13 cellular contexts compared by ENCODE assay signal in genomic region chr6:32851025-32851424, GRCh38. TPM values are rescaled to one million over a fixed set of nuclear protein-coding genes. Genes with fewer than 3 reads are reported as not detected.
DNase-seq lines count a peak whose midpoint lies in the region; TF ChIP-seq lines count a peak whose summit lies in the region.
"Had no signal": no experiment of that assay in that cellular context is flagged by ENCODE, and none has a peak within 500 bp of the region (broad histone marks: within the 10 kb centered on the region; RNA-seq: fewer than 3 reads in every experiment).

No MANE protein-coding gene starts in this region.

- peak overlapping the region; percentile 97 for H3K4me3 Mint-ChIP-seq in activated T-cell treated with anti-CD3 and anti-CD28 coated beads, Interleukin-2, amount 50 U/mL, for 24 hours
- peak overlapping the region; percentile 99 for H3K4me3 Mint-ChIP-seq in activated CD4-positive, alpha-beta memory T cell treated with anti-CD3 and anti-CD28 coated beads for 36 hours
- H3K4me3 Mint-ChIP-seq in type B pancreatic cell = no peak overlapping the region
- no peak overlapping the region for H3K4me3 Mint-ChIP-seq in chondrocyte (ENCODE audit: unreplicated experiment)

- H3K9me3 ChIP-seq in esophagus muscularis mucosa = no peaks in the 10 kb centered on the region
- H3K9me3 ChIP-seq in stomach smooth muscle (ENCODE audit: control insufficient read depth in 2 of 2, low read length in 2 of 2) = no peaks in the 10 kb centered on the region
- no peaks in the 10 kb centered on the region for H3K9me3 ChIP-seq in BE2C

- H3K4me3 ChIP-seq in esophagus muscularis mucosa (no peak overlapping the region), stomach smooth muscle (ENCODE audit: low read length in 2 of 2) (no peak overlapping the region), BE2C (ENCODE audit: low read depth, low read length) (no peak overlapping the region)
- H3K4me3 ChIP-seq: lung had no signal

- TF ChIP-seq EP300 in esophagus muscularis mucosa (IDR thresholded peaks at IDR 0.05) = no peak

- TF ChIP-seq CTCF in esophagus muscularis mucosa (IDR thresholded peaks at IDR 0.05) (no peak), BE2C (IDR thresholded peaks at IDR 0.05; ENCODE audit: low read depth, low read length) (no peak), type B pancreatic cell (conservative IDR thresholded peaks at IDR 0.05) (no peak), chondrocyte (IDR thresholded peaks at IDR 0.05) (no peak)

- H3K27me3 Mint-ChIP-seq in activated T-cell treated with anti-CD3 and anti-CD28 coated beads, Interleukin-2, amount 50 U/mL, for 24 hours = no peaks in the 10 kb centered on the region
- H3K27me3 Mint-ChIP-seq in activated CD4-positive, alpha-beta memory T cell treated with anti-CD3 and anti-CD28 coated beads for 36 hours = no peaks in the 10 kb centered on the region
- peaks cover 87% of the 10 kb centered on the region for H3K27me3 Mint-ChIP-seq in type B pancreatic cell
- H3K27me3 Mint-ChIP-seq in chondrocyte (ENCODE audit: low read depth) = peaks cover 9% of the 10 kb centered on the region

- H3K9me3 Mint-ChIP-seq in activated T-cell treated with anti-CD3 and anti-CD28 coated beads, Interleukin-2, amount 50 U/mL, for 24 hours = no peaks in the 10 kb centered on the region
- no peaks in the 10 kb centered on the region for H3K9me3 Mint-ChIP-seq in activated CD4-positive, alpha-beta memory T cell treated with anti-CD3 and anti-CD28 coated beads for 36 hours
- no peaks in the 10 kb centered on the region for H3K9me3 Mint-ChIP-seq in type B pancreatic cell
- H3K9me3 Mint-ChIP-seq in chondrocyte (ENCODE audit: low read depth) = no peaks in the 10 kb centered on the region
- H3K9me3 Mint-ChIP-seq: H9 had no signal

- H3K27ac ChIP-seq in esophagus muscularis mucosa (replicated peaks in 1 of 4) (peak overlapping the region in 3 of 4 donors; percentile 98 to 100 (median 98)), stomach smooth muscle (ENCODE audit: low read length) (peak overlapping the region; percentile 95)

- peaks cover 13 to 52% (median 37%) of the 10 kb centered on the region in 4 donors for H3K4me1 ChIP-seq in esophagus muscularis mucosa
- H3K4me1 ChIP-seq in stomach smooth muscle (ENCODE audit: control insufficient read depth, insufficient read depth, low read length) = peaks cover 37% of the 10 kb centered on the region
- H3K4me1 ChIP-seq in BE2C = no peaks in the 10 kb centered on the region

- peak overlapping the region; percentile 100 for H3K27ac Mint-ChIP-seq in activated T-cell treated with anti-CD3 and anti-CD28 coated beads, Interleukin-2, amount 50 U/mL, for 24 hours
- H3K27ac Mint-ChIP-seq in activated CD4-positive, alpha-beta memory T cell treated with anti-CD3 and anti-CD28 coated beads for 36 hours = peak overlapping the region; percentile 98
- H3K27ac Mint-ChIP-seq in type B pancreatic cell = no peak overlapping the region
- H3K27ac Mint-ChIP-seq in chondrocyte (ENCODE audit: unreplicated experiment) = no peak overlapping the region
- H3K27ac Mint-ChIP-seq: H9 had no signal

- H3K36me3 ChIP-seq in esophagus muscularis mucosa (peaks cover 24 to 59% (median 53%) of the 10 kb centered on the region in 4 donors), stomach smooth muscle (ENCODE audit: control insufficient read depth in 2 of 2, insufficient read depth in 2 of 2, low read length in 2 of 2) (peaks cover 42% of the 10 kb centered on the region in 2 donors), BE2C (no peaks in the 10 kb centered on the region)

- intact Hi-C loops in activated CD4-positive, alpha-beta memory T cell treated with anti-CD3 and anti-CD28 coated beads for 36 hours (cut with micrococcal nuclease) = loop anchor here (5.0 to 10.0 kb wide), 2 partner anchors 659 to 1276 kb away; partner anchors contain the start of genes GPSM3, LTA, PBX2 and TNF
- intact Hi-C loops in esophagus muscularis mucosa (cut with DNase I) = no loop called here

- WGBS in esophagus muscularis mucosa = 87% methylated on average over 4 of the region's 4 CpGs

- CTCF ChIA-PET in activated CD4-positive, alpha-beta memory T cell treated with anti-CD3 and anti-CD28 coated beads for 36 hours (lab: Charles Lee) = interaction anchor here (0.7 to 3.7 kb wide), 5 partner anchors 9 to 134 kb away, joined by 3 to 41 read pairs (median 6); partner anchors contain the start of gene TAP2

- H3K4me1 Mint-ChIP-seq in activated T-cell treated with anti-CD3 and anti-CD28 coated beads, Interleukin-2, amount 50 U/mL, for 24 hours (ENCODE audit: low read depth) = peaks cover 64% of the 10 kb centered on the region
- H3K4me1 Mint-ChIP-seq in activated CD4-positive, alpha-beta memory T cell treated with anti-CD3 and anti-CD28 coated beads for 36 hours (ENCODE audit: low read depth) = peaks cover 53% of the 10 kb centered on the region
- H3K4me1 Mint-ChIP-seq in type B pancreatic cell (ENCODE audit: unreplicated experiment) (no peaks in the 10 kb centered on the region), chondrocyte (ENCODE audit: low read depth) (peaks cover 24% of the 10 kb centered on the region)

- peaks cover 94% of the 10 kb centered on the region for H3K36me3 Mint-ChIP-seq in activated T-cell treated with anti-CD3 and anti-CD28 coated beads, Interleukin-2, amount 50 U/mL, for 24 hours (ENCODE audit: low read depth)
- peaks cover 86% of the 10 kb centered on the region for H3K36me3 Mint-ChIP-seq in activated CD4-positive, alpha-beta memory T cell treated with anti-CD3 and anti-CD28 coated beads for 36 hours
- H3K36me3 Mint-ChIP-seq in type B pancreatic cell (peaks cover 10% of the 10 kb centered on the region), chondrocyte (ENCODE audit: low read depth) (peaks cover 29% of the 10 kb centered on the region)

- DNase-seq in activated T-cell treated with anti-CD3 and anti-CD28 coated beads, Interleukin-2, amount 50 U/mL, for 24 hours = no peak
- no peak for DNase-seq in activated T-cell treated with anti-CD3 and anti-CD28 coated beads, Interleukin-2, amount 50 U/mL, for 1 hour
- DNase-seq in activated CD4-positive, alpha-beta memory T cell treated with anti-CD3 and anti-CD28 coated beads for 36 hours = no peak
- DNase-seq in esophagus muscularis mucosa (ENCODE audit: extremely low spot score) (no peak), BE2C (no peak), type B pancreatic cell (ENCODE audit: extremely low spot score, unreplicated experiment) (no peak), chondrocyte (ENCODE audit: low spot score) (no peak)
- DNase-seq: H9; NCI-H1048; SIG-M5; stimulated activated CD4-positive, alpha-beta T cell treated with anti-CD3 and anti-CD28 coated beads, Interleukin-4, amount 100 ng/mL, for 1 hour had no signal

- TF ChIP-seq POLR2A in esophagus muscularis mucosa (IDR thresholded peaks at IDR 0.05; ENCODE audit: low read depth) = no peak

- no peaks in the 10 kb centered on the region for H3K27me3 ChIP-seq in esophagus muscularis mucosa
- no peaks in the 10 kb centered on the region for H3K27me3 ChIP-seq in stomach smooth muscle (ENCODE audit: control insufficient read depth in 1 of 2, insufficient read depth in 2 of 2, low read length in 2 of 2)
- H3K27me3 ChIP-seq in BE2C = peaks cover 92% of the 10 kb centered on the region

- POLR2A ChIA-PET in activated CD4-positive, alpha-beta memory T cell treated with anti-CD3 and anti-CD28 coated beads for 36 hours (lab: Charles Lee) = interaction anchor here (1.9 to 2.0 kb wide), 2 partner anchors 13 to 120 kb away, joined by 8 to 11 read pairs; partner anchors contain the start of gene TAP2

- H3K9ac ChIP-seq in stomach smooth muscle (ENCODE audit: low read length in 2 of 2) = peak overlapping the region in 1 of 2 donors; percentile 21

RNA-seq across cellular contexts. Expression of gene TAP1, which starts 2.5 kb away (rescaled TPM):
- total RNA-seq in activated CD4-positive, alpha-beta memory T cell treated with anti-CD3 and anti-CD28 coated beads for 36 hours = 100 to 1,000 TPM; 245 to 258 TPM
- total RNA-seq in esophagus muscularis mucosa (10 to 100 TPM; 28.7 to 45.7 (median 34.8) TPM), type B pancreatic cell (ENCODE audit: low replicate concordance) (16.7 and 38.4 TPM in 2 replicates), chondrocyte (14.5 to 29.7 TPM (median 26.7 TPM) in 3 replicates)
- 0.66 TPM for polyA plus RNA-seq in BE2C (2012; ENCODE audit: insufficient read depth, insufficient read length, low read depth)

RNA-seq across cellular contexts. Expression of gene PSMB9, which starts 3.0 kb away (rescaled TPM):
- total RNA-seq in activated CD4-positive, alpha-beta memory T cell treated with anti-CD3 and anti-CD28 coated beads for 36 hours = 100 to 1,000 TPM; 296 to 302 TPM
- total RNA-seq in esophagus muscularis mucosa (10 to 100 TPM in 3 of 4 donors, 1 to 10 TPM in 1; 9.1 to 26.2 (median 20.5) TPM), type B pancreatic cell (ENCODE audit: low replicate concordance) (5.7 and 16.9 TPM in 2 replicates), chondrocyte (0.90 to 1.2 TPM (median 1.2 TPM) in 3 replicates)
- not detected for polyA plus RNA-seq in BE2C (2012; ENCODE audit: insufficient read depth, insufficient read length, low read depth)

RNA-seq across cellular contexts. Expression of gene PSMB8, which starts 7.2 kb away (rescaled TPM):
- total RNA-seq in activated CD4-positive, alpha-beta memory T cell treated with anti-CD3 and anti-CD28 coated beads for 36 hours = 100 to 1,000 TPM; 350 to 370 TPM
- 10 to 100 TPM; 25.7 to 38.4 (median 32.4) TPM for total RNA-seq in esophagus muscularis mucosa
- polyA plus RNA-seq in BE2C (2012; ENCODE audit: insufficient read depth, insufficient read length, low read depth) = 2.6 TPM
- total RNA-seq in type B pancreatic cell (ENCODE audit: low replicate concordance) = 17.3 and 36.8 TPM in 2 replicates
- total RNA-seq in chondrocyte = 14.6 to 17.4 TPM (median 16.2 TPM) in 3 replicates

RNA-seq across cellular contexts. Expression of gene TAP2, which starts 12.5 kb away (rescaled TPM):
- total RNA-seq in activated CD4-positive, alpha-beta memory T cell treated with anti-CD3 and anti-CD28 coated beads for 36 hours = 100 to 1,000 TPM; 134 to 143 TPM
- 10 to 100 TPM in 3 of 4 donors, 1 to 10 TPM in 1; 8.6 to 16.3 (median 13.4) TPM for total RNA-seq in esophagus muscularis mucosa
- polyA plus RNA-seq in BE2C (2012; ENCODE audit: insufficient read depth, insufficient read length, low read depth) = 11.9 TPM
- total RNA-seq in type B pancreatic cell (ENCODE audit: low replicate concordance) = 22.0 and 49.7 TPM in 2 replicates
- total RNA-seq in chondrocyte = 16.3 to 28.0 TPM (median 20.3 TPM) in 3 replicates

RNA-seq across cellular contexts. Expression of gene HLA-DOB, which starts 34.2 kb away (rescaled TPM):
- 1 to 10 TPM; 1.3 to 1.7 TPM for total RNA-seq in activated CD4-positive, alpha-beta memory T cell treated with anti-CD3 and anti-CD28 coated beads for 36 hours
- under 1 TPM in 3 of 4 donors, not detected in 1; 0.19 to 0.33 (median 0.29) TPM for total RNA-seq in esophagus muscularis mucosa
- polyA plus RNA-seq in BE2C (2012; ENCODE audit: insufficient read depth, insufficient read length, low read depth) = not detected
- 0.88 TPM in 1 of 2 replicates, not detected in the other for total RNA-seq in type B pancreatic cell (ENCODE audit: low replicate concordance)
- total RNA-seq in chondrocyte = 0.25 to 0.56 TPM in 2 of 3 replicates, not detected in the other

Comparison
In these comparisons a context has a peak if more than half of its experiments do, and no peak if none do; other contexts are left out.
1. H3K27ac Mint-ChIP-seq: peak in activated T-cell treated with anti-CD3 and anti-CD28 coated beads, Interleukin-2, amount 50 U/mL, for 24 hours (single experiment) and activated CD4-positive, alpha-beta memory T cell treated with anti-CD3 and anti-CD28 coated beads for 36 hours (single experiment); none in type B pancreatic cell (single experiment) and chondrocyte (single experiment).
2. H3K4me3 Mint-ChIP-seq: peak in activated T-cell treated with anti-CD3 and anti-CD28 coated beads, Interleukin-2, amount 50 U/mL, for 24 hours (single experiment) and activated CD4-positive, alpha-beta memory T cell treated with anti-CD3 and anti-CD28 coated beads for 36 hours (single experiment); none in type B pancreatic cell (single experiment) and chondrocyte (single experiment).
3. RNA of gene PSMB9, which starts 3.0 kb away (total RNA-seq): 296 to 302 TPM in activated CD4-positive, alpha-beta memory T cell treated with anti-CD3 and anti-CD28 coated beads for 36 hours; 9.1 to 26.2 TPM in esophagus muscularis mucosa, 5.7 to 16.9 TPM in type B pancreatic cell and 0.90 to 1.2 TPM in chondrocyte; every median in the first group is over 10 times any median in the second.